8 cellular contexts compared by ENCODE assay signal in genomic region chr19:19033426-19034203, GRCh38. TPM values are rescaled to one million over a fixed set of nuclear protein-coding genes. Genes with fewer than 3 reads are reported as not detected.
DNase-seq lines count a peak whose midpoint lies in the region; ATAC-seq and TF ChIP-seq lines count a peak whose summit lies in the region.

ARMC6 (plus strand) TSS chr19:19033603; CDS start chr19:19034210, 607 bp downstream.
SUGP2 (minus strand) TSS chr19:19033517; CDS start chr19:19031071, 2,446 bp downstream.

- H3K27ac ChIP-seq in dorsolateral prefrontal cortex: peak within 1 kb of the TSS; percentile 87 to 100 (median 98)

- peak within 1 kb of the TSS; percentile 87 to 98 (median 95) for H3K27ac Mint-ChIP-seq in CD14-positive monocyte
- H3K27ac Mint-ChIP-seq in activated CD4-positive, alpha-beta memory T cell treated with anti-CD3 and anti-CD28 coated beads for 36 hours: peak within 1 kb of the TSS; percentile 84

- H3K4me3 Mint-ChIP-seq in CD14-positive monocyte: peak within 1 kb of the TSS; percentile 80 to 93
- H3K4me3 Mint-ChIP-seq in activated CD4-positive, alpha-beta memory T cell treated with anti-CD3 and anti-CD28 coated beads for 36 hours: peak within 1 kb of the TSS; percentile 89

- no peaks in the 10 kb centered on the region for H3K27me3 ChIP-seq in dorsolateral prefrontal cortex

- CTCF ChIA-PET in activated CD4-positive, alpha-beta memory T cell treated with anti-CD3 and anti-CD28 coated beads for 36 hours (lab: Charles Lee): no interaction called here

- ATAC-seq in GM19397 (IDR thresholded peaks at IDR 0.05; ENCODE audit: unreplicated experiment) (peak; percentile 73), HG03565 (IDR thresholded peaks at IDR 0.05; ENCODE audit: unreplicated experiment) (peak; percentile 68)

- peaks cover 19 to 45% of the 10 kb centered on the region in 2 donors for H3K36me3 Mint-ChIP-seq in CD14-positive monocyte
- H3K36me3 Mint-ChIP-seq in activated CD4-positive, alpha-beta memory T cell treated with anti-CD3 and anti-CD28 coated beads for 36 hours: peaks cover 17% of the 10 kb centered on the region

- TF ChIP-seq CTCF in CD14-positive monocyte (IDR thresholded peaks at IDR 0.05) (no peak), dorsolateral prefrontal cortex (IDR thresholded peaks at IDR 0.05 in 54 of 56, conservative IDR thresholded peaks at IDR 0.05 in 2 of 56; ENCODE audit: low read depth in 1 of 56, partially characterized antibody in 56 of 56) (peak in 26 of 56 donors; percentile 6 to 55 (median 24)), lower leg skin (IDR thresholded peaks at IDR 0.05) (no peak)

- POLR2A ChIA-PET in activated CD4-positive, alpha-beta memory T cell treated with anti-CD3 and anti-CD28 coated beads for 36 hours (lab: Charles Lee): no interaction called here

- DNase-seq in CD14-positive monocyte (ENCODE audit: low spot score) (peak; percentile 81), NCI-H82 (lab: John Stamatoyannopoulos, UW) (peak; percentile 98), dorsolateral prefrontal cortex (peak; percentile 76 to 90 (median 82)), lower leg skin (ENCODE audit: low spot score in 2 of 2) (peak; percentile 68 to 96)
- DNase-seq in activated CD4-positive, alpha-beta memory T cell treated with anti-CD3 and anti-CD28 coated beads for 36 hours: peak; percentile 91
- peak; percentile 89 for DNase-seq in stimulated activated CD4-positive, alpha-beta T cell treated with anti-CD3 and anti-CD28 coated beads, Interleukin-4, amount 100 ng/mL, for 24 hours

- no peaks in the 10 kb centered on the region for H3K27me3 Mint-ChIP-seq in CD14-positive monocyte (ENCODE audit: low read depth in 3 of 3)
- no peaks in the 10 kb centered on the region for H3K27me3 Mint-ChIP-seq in activated CD4-positive, alpha-beta memory T cell treated with anti-CD3 and anti-CD28 coated beads for 36 hours

- H3K4me3 ChIP-seq in dorsolateral prefrontal cortex (peak within 1 kb of the TSS; percentile 70 to 99 (median 90)), lower leg skin (ENCODE audit: low read depth, poor library complexity, severe bottlenecking) (peak within 1 kb of the TSS; percentile 52)

- 0% methylated on average over 34 to 70 of the region's 94 CpGs for WGBS in lower leg skin, 2 donors

- intact Hi-C loops in CD14-positive monocyte (cut with micrococcal nuclease): loop anchor here in 1 of 2 donors (2.0 to 5.0 kb wide), 2 partner anchors 101 to 115 kb away; partner anchors contain the start of genes COPE and DDX49
- intact Hi-C loops in activated CD4-positive, alpha-beta memory T cell treated with anti-CD3 and anti-CD28 coated beads for 36 hours (cut with micrococcal nuclease): loop anchor here (1.0 to 5.0 kb wide), 3 partner anchors 31 to 374 kb away; partner anchors contain the start of genes COPE, DDX49 and GATAD2A
- intact Hi-C loops in dorsolateral prefrontal cortex (cut with DNase I): loop anchor here in 1 of 2 donors (5.0 kb wide), 1 partner anchor 36 kb away; no protein-coding TSS in a partner anchor
- intact Hi-C loops in lower leg skin (cut with DNase I; ENCODE audit: low total_unique reads): no loop called here

- peaks cover 30% of the 10 kb centered on the region for H3K4me1 Mint-ChIP-seq in CD14-positive monocyte
- H3K4me1 Mint-ChIP-seq in activated CD4-positive, alpha-beta memory T cell treated with anti-CD3 and anti-CD28 coated beads for 36 hours (ENCODE audit: low read depth): peaks cover 30% of the 10 kb centered on the region

- TF ChIP-seq POLR2A in lower leg skin (IDR thresholded peaks at IDR 0.05): no peak

- H3K9me3 Mint-ChIP-seq in CD14-positive monocyte: no peaks in the 10 kb centered on the region
- no peaks in the 10 kb centered on the region for H3K9me3 Mint-ChIP-seq in activated CD4-positive, alpha-beta memory T cell treated with anti-CD3 and anti-CD28 coated beads for 36 hours

RNA-seq across cellular contexts. Expression of gene ARMC6, which starts in this region (rescaled TPM):
- 10 to 100 TPM; 26.1 to 29.6 TPM for polyA plus RNA-seq in CD14-positive monocyte
- total RNA-seq in activated CD4-positive, alpha-beta memory T cell treated with anti-CD3 and anti-CD28 coated beads for 36 hours: 10 to 100 TPM; 24.4 to 26.2 TPM
- total RNA-seq in dorsolateral prefrontal cortex: 10 to 100 TPM; 16.2 to 34.3 (median 24.2) TPM
- 10 to 100 TPM; 11.3 to 41.0 (median 21.9) TPM for total RNA-seq in lower leg skin

RNA-seq across cellular contexts. Expression of gene SUGP2, which starts in this region (rescaled TPM):
- 1 to 10 TPM; 7.6 to 8.2 TPM for polyA plus RNA-seq in CD14-positive monocyte
- 100 to 1,000 TPM in 1 of 2 experiments, 10 to 100 TPM in 1; 98.1 to 102 TPM for total RNA-seq in activated CD4-positive, alpha-beta memory T cell treated with anti-CD3 and anti-CD28 coated beads for 36 hours
- total RNA-seq in dorsolateral prefrontal cortex (100 to 1,000 TPM; 143 to 254 (median 191) TPM), lower leg skin (10 to 100 TPM; 16.2 to 29.8 (median 20.8) TPM)

Comparison
In these comparisons a context has a peak if more than half of its experiments do, and no peak if none do; other contexts are left out.
1. Peak in every context shown above with its lines: DNase-seq, ATAC-seq, H3K4me3 ChIP-seq and H3K27ac ChIP-seq.